Comparison of ENCODE assay signal across 8 cellular contexts in the genomic region with DNA sequence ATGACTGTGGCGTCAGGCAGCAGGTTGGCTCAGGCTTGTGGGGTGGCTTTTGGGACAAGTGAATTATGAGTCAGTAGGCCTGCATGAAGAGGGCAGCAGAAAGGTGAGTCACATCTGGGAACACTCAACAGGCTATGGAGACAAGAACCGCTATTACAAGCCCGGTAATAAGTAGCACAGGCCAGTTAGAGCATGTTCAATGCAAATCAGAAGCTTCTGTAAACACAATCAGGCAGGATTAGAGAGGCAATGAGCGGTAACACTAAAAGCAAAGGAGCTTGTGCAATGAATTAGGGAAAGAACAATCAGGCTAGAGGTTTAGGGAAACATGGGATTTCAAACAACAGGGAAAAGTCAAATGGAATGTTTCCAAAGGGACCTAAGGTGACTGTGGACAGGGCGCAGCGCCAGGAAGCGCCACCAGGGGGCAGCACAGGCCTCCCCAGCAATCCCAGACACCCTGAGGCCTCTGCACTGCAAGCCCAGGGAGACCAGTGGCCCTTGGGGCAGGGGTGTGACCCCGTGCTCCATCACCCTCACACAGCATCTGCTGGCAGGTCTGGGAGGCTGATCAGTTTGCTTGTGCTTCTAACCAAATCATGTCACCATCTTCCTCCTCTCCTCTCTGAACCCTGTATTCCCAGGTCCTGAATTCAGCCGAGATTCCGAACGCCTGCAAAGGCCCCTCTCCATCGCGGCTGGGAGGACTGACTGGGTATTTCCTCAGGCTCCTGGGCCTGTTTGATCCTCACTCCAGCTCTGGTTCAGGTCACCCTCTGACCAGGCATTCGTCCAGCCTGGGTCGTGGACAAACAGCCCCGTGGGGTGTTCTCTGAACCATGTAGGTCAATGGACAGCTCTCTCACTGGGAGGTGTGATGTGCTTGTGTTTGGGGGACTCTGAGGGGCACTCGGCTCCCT. TPM values are rescaled to one million over a fixed set of nuclear protein-coding genes. Genes with fewer than 3 reads are reported as not detected.
DNase-seq lines count a peak whose midpoint lies in the region; ATAC-seq and TF ChIP-seq lines count a peak whose summit lies in the region.

No MANE protein-coding gene starts in this region.

- ATAC-seq in GM21390 (IDR thresholded peaks at IDR 0.05; ENCODE audit: unreplicated experiment) (peak; percentile 64), gastroesophageal sphincter (peak; percentile 38)

- no peaks in the 10 kb centered on the region for H3K9me3 Mint-ChIP-seq in type B pancreatic cell

- H3K27ac ChIP-seq in gastroesophageal sphincter: no peak overlapping the region
- no peak overlapping the region for H3K27ac ChIP-seq in parathyroid adenoma

- H3K9me3 ChIP-seq in gastroesophageal sphincter: no peaks in the 10 kb centered on the region
- H3K9me3 ChIP-seq in parathyroid adenoma (ENCODE audit: control insufficient read depth, low read length): no peaks in the 10 kb centered on the region

- H3K4me1 Mint-ChIP-seq in type B pancreatic cell (ENCODE audit: unreplicated experiment): peaks cover 32% of the 10 kb centered on the region

- no peak overlapping the region for H3K4me3 ChIP-seq in gastroesophageal sphincter
- no peak overlapping the region for H3K4me3 ChIP-seq in parathyroid adenoma (ENCODE audit: low read depth, low read length)

- no peak for TF ChIP-seq EP300 in gastroesophageal sphincter (IDR thresholded peaks at IDR 0.05)

- TF ChIP-seq CTCF in gastroesophageal sphincter (IDR thresholded peaks at IDR 0.05) (peak; percentile 66 to 97 (median 82)), parathyroid adenoma (IDR thresholded peaks at IDR 0.05) (peak; percentile 81), type B pancreatic cell (conservative IDR thresholded peaks at IDR 0.05) (peak; percentile 98)

- no peaks in the 10 kb centered on the region for H3K27me3 Mint-ChIP-seq in type B pancreatic cell

- peaks cover 9% of the 10 kb centered on the region for H3K36me3 Mint-ChIP-seq in type B pancreatic cell

- H3K9ac ChIP-seq in parathyroid adenoma: no peak overlapping the region

- H3K4me1 ChIP-seq in gastroesophageal sphincter (peaks cover 0 to 24% (median 0%) of the 10 kb centered on the region in 3 donors), parathyroid adenoma (peaks cover 5% of the 10 kb centered on the region)

- DNase-seq in D341Med (ENCODE audit: low spot score): peak; percentile 85
- peak; percentile 19 for DNase-seq in KG1 (lab: John Stamatoyannopoulos, UW)
- peak; percentile 46 for DNase-seq in RPMI8226
- peak; percentile 38 for DNase-seq in activated gamma-delta T cell treated with anti-CD3 and anti-CD28 coated beads, Interleukin-2, amount 50 U/mL, for 16 hours (ENCODE audit: low read depth)
- peak; percentile 82 for DNase-seq in type B pancreatic cell (ENCODE audit: extremely low spot score, unreplicated experiment)

- H3K27ac Mint-ChIP-seq in type B pancreatic cell: peak overlapping the region; percentile 68

- H3K27me3 ChIP-seq in gastroesophageal sphincter (no peaks in the 10 kb centered on the region), parathyroid adenoma (ENCODE audit: control insufficient read depth, insufficient read depth, low read length) (no peaks in the 10 kb centered on the region)

- 29 to 42% methylated on average over 6 to 8 of the region's 17 CpGs for WGBS in gastroesophageal sphincter (ENCODE audit: low coverage in 1 of 2), 2 donors

- no peak overlapping the region for H2AFZ ChIP-seq in parathyroid adenoma

- H3K4me2 ChIP-seq in parathyroid adenoma (ENCODE audit: low read length): no peak overlapping the region

- H3K4me3 Mint-ChIP-seq in type B pancreatic cell: no peak overlapping the region

- no peak for TF ChIP-seq POLR2A in gastroesophageal sphincter (IDR thresholded peaks at IDR 0.05)

- H3K79me2 ChIP-seq in parathyroid adenoma: no peaks in the 10 kb centered on the region

- peaks cover 0 to 27% of the 10 kb centered on the region in 2 donors for H3K36me3 ChIP-seq in gastroesophageal sphincter
- no peaks in the 10 kb centered on the region for H3K36me3 ChIP-seq in parathyroid adenoma (ENCODE audit: control insufficient read depth, insufficient read depth, low read length)

RNA-seq across cellular contexts. Expression of gene C11orf58, which starts 50.0 kb away (rescaled TPM):
- total RNA-seq in gastroesophageal sphincter (100 to 1,000 TPM; 150 to 188 (median 175) TPM), type B pancreatic cell (ENCODE audit: low replicate concordance) (115 and 148 TPM in 2 replicates)

Comparison
In these comparisons a context has a peak if more than half of its experiments do, and no peak if none do; other contexts are left out.
1. DNase-seq: peak in every context shown above with its lines; median percentile 85 in D341Med; 82 in type B pancreatic cell; 46 in RPMI8226; 38 in activated gamma-delta T cell treated with anti-CD3 and anti-CD28 coated beads, Interleukin-2, amount 50 U/mL, for 16 hours; 19 in KG1.